In the genomic region with DNA sequence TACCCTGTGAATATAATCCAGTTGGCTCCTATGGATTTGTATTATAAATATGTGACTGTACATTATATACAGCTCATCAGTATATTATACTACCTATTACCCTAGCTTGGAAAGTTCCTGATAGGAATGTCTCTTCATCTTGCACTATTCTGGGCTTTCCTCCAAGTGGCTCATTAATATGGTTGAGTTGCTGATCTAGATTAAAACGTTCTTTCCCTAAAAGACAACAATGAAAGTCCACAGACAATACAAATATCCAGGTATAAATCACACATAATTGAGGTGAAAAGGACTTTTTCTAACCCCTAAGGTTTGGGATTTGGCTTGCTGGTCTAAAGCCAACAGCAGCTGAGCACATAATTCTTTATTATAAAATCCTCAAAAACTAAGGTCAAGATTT, we compare ENCODE assay signal across 27 cellular contexts.
A peak's percentile ranks its signal among the peaks of the same experiment; 100 is the strongest.
DNase-seq lines count a peak whose midpoint lies in the region; ATAC-seq and TF ChIP-seq lines count a peak whose summit lies in the region.
"Had no signal": no experiment of that assay in that cellular context is flagged by ENCODE, and none has a peak within 500 bp of the region (broad histone marks: within the 10 kb centered on the region; RNA-seq: fewer than 3 reads in every experiment).

No MANE protein-coding gene starts in this region.

- peak overlapping the region; percentile 16 for H3K27ac Mint-ChIP-seq in neural progenitor cell
- H3K27ac Mint-ChIP-seq in activated naive CD8-positive, alpha-beta T cell treated with anti-CD3 and anti-CD28 coated beads for 36 hours, result no peak overlapping the region
- H3K27ac Mint-ChIP-seq in CD4-positive, alpha-beta T cell, result no peak overlapping the region
- H3K27ac Mint-ChIP-seq: activated CD8-positive, alpha-beta memory T cell treated with anti-CD3 and anti-CD28 coated beads, Interleukin-2, amount 10 ng/mL, durations not matched to agents 7 days and 5 days; activated T-helper 1 cell treated with anti-CD3 and anti-CD28 coated beads, Interleukin-12 subunit alpha, Interleukin-12 subunit beta, Interleukin-2, Interleukin-4 antibody, amounts not matched to agents 30 ng/mL and 10 ng/mL and 1 ng/mL, durations not matched to agents 14 hours and 24 hours and 36 hours; stimulated activated effector memory CD8-positive, alpha-beta T cell treated with anti-CD3 and anti-CD28 coated beads, Interleukin-12 subunit alpha, Interleukin-12 subunit beta, amount 100 ng/mL, for 72 hours had no signal

- CTCF ChIA-PET in CD4-positive, alpha-beta T cell (lab: Charles Lee), result no interaction called here

- H3K9me3 Mint-ChIP-seq in neural progenitor cell, result no peaks in the 10 kb centered on the region
- H3K9me3 Mint-ChIP-seq in activated naive CD8-positive, alpha-beta T cell treated with anti-CD3 and anti-CD28 coated beads for 36 hours, result peaks cover 5% of the 10 kb centered on the region
- H3K9me3 Mint-ChIP-seq in CD4-positive, alpha-beta T cell, result no peaks in the 10 kb centered on the region
- H3K9me3 Mint-ChIP-seq: central memory CD8-positive, alpha-beta T cell; stimulated activated effector memory CD8-positive, alpha-beta T cell treated with anti-CD3 and anti-CD28 coated beads, Interleukin-12 subunit alpha, Interleukin-12 subunit beta, amount 100 ng/mL, for 72 hours had no signal

- TF ChIP-seq CTCF in choroid plexus epithelial cell (conservative IDR thresholded peaks at IDR 0.05; ENCODE audit: low read depth, low read length), result no peak
- no peak for TF ChIP-seq CTCF in neural progenitor cell (IDR thresholded peaks at IDR 0.05)
- TF ChIP-seq CTCF in CD4-positive, alpha-beta T cell (IDR thresholded peaks at IDR 0.05), result no peak

- no peaks in the 10 kb centered on the region for H3K27me3 ChIP-seq in neural progenitor cell
- H3K27me3 ChIP-seq in CD4-positive, alpha-beta T cell (ENCODE audit: control insufficient read depth, insufficient read depth, low read length), result no peaks in the 10 kb centered on the region
- H3K27me3 ChIP-seq: heart right ventricle, right atrium auricular region, spleen, suprapubic skin, vagina had no signal

- H3K36me3 Mint-ChIP-seq in neural progenitor cell, result no peaks in the 10 kb centered on the region
- H3K36me3 Mint-ChIP-seq in activated naive CD8-positive, alpha-beta T cell treated with anti-CD3 and anti-CD28 coated beads for 36 hours, result peaks cover 20% of the 10 kb centered on the region
- H3K36me3 Mint-ChIP-seq in CD4-positive, alpha-beta T cell (ENCODE audit: low read depth), result peaks cover 3% of the 10 kb centered on the region
- H3K36me3 Mint-ChIP-seq: naive B cell; stimulated activated effector memory CD8-positive, alpha-beta T cell treated with anti-CD3 and anti-CD28 coated beads, Interleukin-12 subunit alpha, Interleukin-12 subunit beta, amount 100 ng/mL, for 72 hours had no signal

- no peaks in the 10 kb centered on the region for H3F3A ChIP-seq in neural progenitor cell (ENCODE audit: low read depth)

- no peaks in the 10 kb centered on the region for H3K36me3 ChIP-seq in neural progenitor cell
- H3K36me3 ChIP-seq: heart right ventricle, right atrium auricular region, spleen, suprapubic skin, vagina had no signal

- no peak overlapping the region for H3K4me3 Mint-ChIP-seq in neural progenitor cell
- no peak overlapping the region for H3K4me3 Mint-ChIP-seq in activated naive CD8-positive, alpha-beta T cell treated with anti-CD3 and anti-CD28 coated beads for 36 hours
- H3K4me3 Mint-ChIP-seq in CD4-positive, alpha-beta T cell, result no peak overlapping the region
- H3K4me3 Mint-ChIP-seq: activated CD8-positive, alpha-beta memory T cell treated with anti-CD3 and anti-CD28 coated beads, Interleukin-2, amount 10 ng/mL, durations not matched to agents 7 days and 5 days; activated T-helper 1 cell treated with anti-CD3 and anti-CD28 coated beads, Interleukin-12 subunit alpha, Interleukin-12 subunit beta, Interleukin-2, Interleukin-4 antibody, amounts not matched to agents 30 ng/mL and 10 ng/mL and 1 ng/mL, durations not matched to agents 14 hours and 24 hours and 36 hours; central memory CD8-positive, alpha-beta T cell; naive B cell; stimulated activated effector memory CD8-positive, alpha-beta T cell treated with anti-CD3 and anti-CD28 coated beads, Interleukin-12 subunit alpha, Interleukin-12 subunit beta, amount 100 ng/mL, for 72 hours had no signal

- H4K20me1 ChIP-seq in neural progenitor cell (ENCODE audit: low read depth), result no peaks in the 10 kb centered on the region

- POLR2A ChIA-PET in CD4-positive, alpha-beta T cell (lab: Charles Lee), result no interaction called here

- intact Hi-C loops in CD4-positive, alpha-beta T cell (cut with DNase I, micrococcal nuclease), result no loop called here

- ATAC-seq in HG03045 (IDR thresholded peaks at IDR 0.05; ENCODE audit: unreplicated experiment), result no peak
- ATAC-seq in CD4-positive, alpha-beta T cell (ENCODE audit: poor library complexity), result no peak
- ATAC-seq: activated CD8-positive, alpha-beta memory T cell treated with anti-CD3 and anti-CD28 coated beads, Interleukin-2, amount 10 ng/mL, durations not matched to agents 7 days and 5 days; heart right ventricle; stimulated activated effector memory CD8-positive, alpha-beta T cell treated with anti-CD3 and anti-CD28 coated beads, Interleukin-12 subunit alpha, Interleukin-12 subunit beta, amount 100 ng/mL, for 72 hours had no signal

- peaks cover 2% of the 10 kb centered on the region for H3K27me3 Mint-ChIP-seq in neural progenitor cell (ENCODE audit: insufficient read depth, low read depth)
- H3K27me3 Mint-ChIP-seq in activated naive CD8-positive, alpha-beta T cell treated with anti-CD3 and anti-CD28 coated beads for 36 hours, result no peaks in the 10 kb centered on the region
- no peaks in the 10 kb centered on the region for H3K27me3 Mint-ChIP-seq in CD4-positive, alpha-beta T cell
- H3K27me3 Mint-ChIP-seq: activated CD8-positive, alpha-beta memory T cell treated with anti-CD3 and anti-CD28 coated beads, Interleukin-2, amount 10 ng/mL, durations not matched to agents 7 days and 5 days; central memory CD8-positive, alpha-beta T cell; naive B cell had no signal

- no peak overlapping the region for H3K4me3 ChIP-seq in choroid plexus epithelial cell (ENCODE audit: low read depth, low read length)
- H3K4me3 ChIP-seq in neural progenitor cell, result no peak overlapping the region
- H3K4me3 ChIP-seq: dorsolateral prefrontal cortex, heart right ventricle, right atrium auricular region, spleen, suprapubic skin, vagina had no signal

- H2AFZ ChIP-seq in neural progenitor cell (replicated peaks), result no peak overlapping the region

- H3K79me2 ChIP-seq in neural progenitor cell (ENCODE audit: low read depth), result no peaks in the 10 kb centered on the region

- H3K4me1 Mint-ChIP-seq in neural progenitor cell, result peaks cover 9% of the 10 kb centered on the region
- peaks cover 64% of the 10 kb centered on the region for H3K4me1 Mint-ChIP-seq in activated naive CD8-positive, alpha-beta T cell treated with anti-CD3 and anti-CD28 coated beads for 36 hours
- peaks cover 60% of the 10 kb centered on the region for H3K4me1 Mint-ChIP-seq in CD4-positive, alpha-beta T cell (ENCODE audit: low read depth)
- H3K4me1 Mint-ChIP-seq: central memory CD8-positive, alpha-beta T cell; stimulated activated effector memory CD8-positive, alpha-beta T cell treated with anti-CD3 and anti-CD28 coated beads, Interleukin-12 subunit alpha, Interleukin-12 subunit beta, amount 100 ng/mL, for 72 hours had no signal

- no peak overlapping the region for H3K27ac ChIP-seq in neural progenitor cell
- H3K27ac ChIP-seq in CD4-positive, alpha-beta T cell (ENCODE audit: low read depth, low read length), result no peak overlapping the region
- H3K27ac ChIP-seq: C4-2B, dorsolateral prefrontal cortex, right atrium auricular region, spleen, suprapubic skin, vagina had no signal

- H3K9me3 ChIP-seq in neural progenitor cell (ENCODE audit: low read depth), result no peaks in the 10 kb centered on the region
- no peaks in the 10 kb centered on the region for H3K9me3 ChIP-seq in CD4-positive, alpha-beta T cell (ENCODE audit: control insufficient read depth, low read length)
- H3K9me3 ChIP-seq: heart right ventricle, right atrium auricular region, spleen, suprapubic skin, vagina had no signal

- no peak overlapping the region for H3K9ac ChIP-seq in neural progenitor cell

- H3K4me2 ChIP-seq in neural progenitor cell, result no peak overlapping the region

- H3K4me1 ChIP-seq in neural progenitor cell, result peaks cover 3% of the 10 kb centered on the region

- DNase-seq in Daoy (ENCODE audit: low read depth) (peak; percentile 6), NCI-H1092 treated with DMSO at 0.1 percent for 48 hours (lab: John Stamatoyannopoulos, UW) (peak; percentile 47), choroid plexus epithelial cell (ENCODE audit: low read depth) (peak; percentile 5), neural progenitor cell (ENCODE audit: low spot score) (no peak)
- DNase-seq in activated naive CD8-positive, alpha-beta T cell treated with anti-CD3 and anti-CD28 coated beads for 36 hours, result no peak
- no peak for DNase-seq in CD4-positive, alpha-beta T cell
- DNase-seq: activated CD4-positive, alpha-beta T cell treated with anti-CD3 and anti-CD28 coated beads, Interleukin-2, amount 50 U/mL, for 1 hour; activated CD8-positive, alpha-beta memory T cell treated with anti-CD3 and anti-CD28 coated beads, Interleukin-2, amount 10 ng/mL, durations not matched to agents 7 days and 5 days; activated naive CD4-positive, alpha-beta T cell treated with anti-CD3 and anti-CD28 coated beads, Interleukin-2, amount 50 U/mL, for 16 hours; aorta; dorsolateral prefrontal cortex; heart right ventricle; naive B cell; NCI-H1436 treated with DMSO at 0.1 percent for 48 hours; NCI-H526; occipital lobe; spleen; stimulated activated CD4-positive, alpha-beta T cell treated with anti-CD3 and anti-CD28 coated beads, Interleukin-2, amount 100 ng/mL, for 48 hours; T-helper 9 cell had no signal

Comparison
In these comparisons a context has a peak if more than half of its experiments do, and no peak if none do; other contexts are left out.
1. DNase-seq: peak in Daoy (single experiment), NCI-H1092 treated with DMSO at 0.1 percent for 48 hours (single experiment) and choroid plexus epithelial cell (single experiment); none in neural progenitor cell (single experiment), activated naive CD8-positive, alpha-beta T cell treated with anti-CD3 and anti-CD28 coated beads for 36 hours (single experiment) and CD4-positive, alpha-beta T cell (0 of 10).